In the genomic region with DNA sequence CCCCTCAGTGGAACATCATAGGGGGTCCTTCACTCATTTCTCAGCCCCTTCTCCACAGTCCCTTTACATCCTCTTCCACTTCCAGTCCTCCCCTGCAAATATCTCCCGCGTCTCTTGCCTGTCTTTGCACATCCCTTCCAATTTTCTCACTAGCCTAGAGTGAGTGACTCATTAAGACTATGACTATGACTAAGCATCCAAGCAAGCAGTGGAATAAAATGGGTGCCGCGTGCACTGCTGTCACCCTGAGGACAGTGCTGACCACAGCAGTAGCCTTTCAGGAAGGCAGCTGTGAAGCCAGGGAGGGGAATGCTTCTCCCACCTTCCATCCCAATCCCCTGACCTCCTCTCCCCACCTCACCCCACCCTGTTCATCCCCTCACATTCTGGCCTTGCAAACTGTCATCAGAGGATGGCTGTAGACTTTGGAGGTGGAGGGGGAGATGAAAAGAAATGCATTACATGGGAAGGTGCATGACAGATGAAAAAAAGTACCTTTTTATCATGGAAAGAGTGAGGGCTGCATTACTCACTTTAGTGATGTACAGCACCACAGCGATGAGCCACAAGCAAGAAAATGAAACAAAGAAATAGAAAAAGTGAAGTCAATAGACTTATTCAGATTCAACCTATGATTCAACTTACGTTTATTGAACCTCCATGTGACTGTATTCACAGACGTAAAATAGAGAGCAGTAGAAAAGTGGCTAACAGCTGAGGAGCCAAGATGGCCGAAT, we compare ENCODE assay signal across 1 cellular context.
TF ChIP-seq lines count a peak whose summit lies in the region.

No MANE protein-coding gene starts in this region.

TF ChIP-seq in GM12878, 131 proteins besides CTCF, POLR2A, EP300 and RAD21 (continued from another document):
- no peak for TF ChIP-seq BCL11A (IDR thresholded peaks at IDR 0.05; ENCODE audit: low read depth, low read length)
- no peak for TF ChIP-seq MEF2B (IDR thresholded peaks at IDR 0.05; ENCODE audit: partially characterized antibody, poor library complexity, severe bottlenecking)
- TF ChIP-seq ZSCAN29 (IDR thresholded peaks at IDR 0.05), result no peak
- no peak for TF ChIP-seq SP1 (IDR thresholded peaks at IDR 0.05; ENCODE audit: low read depth, low read length)
- no peak for TF ChIP-seq ESRRA (IDR thresholded peaks at IDR 0.05; ENCODE audit: low read length)
- TF ChIP-seq CBX5 (IDR thresholded peaks at IDR 0.05; ENCODE audit: low read depth), result no peak
- TF ChIP-seq, protein P1, sequence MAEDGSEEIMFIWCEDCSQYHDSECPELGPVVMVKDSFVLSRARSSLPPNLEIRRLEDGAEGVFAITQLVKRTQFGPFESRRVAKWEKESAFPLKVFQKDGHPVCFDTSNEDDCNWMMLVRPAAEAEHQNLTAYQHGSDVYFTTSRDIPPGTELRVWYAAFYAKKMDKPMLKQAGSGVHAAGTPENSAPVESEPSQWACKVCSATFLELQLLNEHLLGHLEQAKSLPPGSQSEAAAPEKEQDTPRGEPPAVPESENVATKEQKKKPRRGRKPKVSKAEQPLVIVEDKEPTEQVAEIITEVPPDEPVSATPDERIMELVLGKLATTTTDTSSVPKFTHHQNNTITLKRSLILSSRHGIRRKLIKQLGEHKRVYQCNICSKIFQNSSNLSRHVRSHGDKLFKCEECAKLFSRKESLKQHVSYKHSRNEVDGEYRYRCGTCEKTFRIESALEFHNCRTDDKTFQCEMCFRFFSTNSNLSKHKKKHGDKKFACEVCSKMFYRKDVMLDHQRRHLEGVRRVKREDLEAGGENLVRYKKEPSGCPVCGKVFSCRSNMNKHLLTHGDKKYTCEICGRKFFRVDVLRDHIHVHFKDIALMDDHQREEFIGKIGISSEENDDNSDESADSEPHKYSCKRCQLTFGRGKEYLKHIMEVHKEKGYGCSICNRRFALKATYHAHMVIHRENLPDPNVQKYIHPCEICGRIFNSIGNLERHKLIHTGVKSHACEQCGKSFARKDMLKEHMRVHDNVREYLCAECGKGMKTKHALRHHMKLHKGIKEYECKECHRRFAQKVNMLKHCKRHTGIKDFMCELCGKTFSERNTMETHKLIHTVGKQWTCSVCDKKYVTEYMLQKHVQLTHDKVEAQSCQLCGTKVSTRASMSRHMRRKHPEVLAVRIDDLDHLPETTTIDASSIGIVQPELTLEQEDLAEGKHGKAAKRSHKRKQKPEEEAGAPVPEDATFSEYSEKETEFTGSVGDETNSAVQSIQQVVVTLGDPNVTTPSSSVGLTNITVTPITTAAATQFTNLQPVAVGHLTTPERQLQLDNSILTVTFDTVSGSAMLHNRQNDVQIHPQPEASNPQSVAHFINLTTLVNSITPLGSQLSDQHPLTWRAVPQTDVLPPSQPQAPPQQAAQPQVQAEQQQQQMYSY (CRISPR knock-in tag; IDR thresholded peaks at IDR 0.05), result no peak
